27 cellular contexts compared by ENCODE assay signal in genomic region chr1:160107512-160107911, GRCh38. TPM values are rescaled to one million over a fixed set of nuclear protein-coding genes. Genes with fewer than 3 reads are reported as not detected.
"Had no signal": no experiment of that assay in that cellular context is flagged by ENCODE, and none has a peak within 500 bp of the region (broad histone marks: within the 10 kb centered on the region; RNA-seq: fewer than 3 reads in every experiment).

No MANE protein-coding gene starts in this region.

- H3K4me2 ChIP-seq: KMS-11, SK-N-SH had no signal

- FAIRE-seq: RCC 7860 had no signal

- H3K9me3 ChIP-seq: SK-N-SH had no signal

- H3K9ac ChIP-seq: KMS-11, SK-N-SH had no signal

- DNase-seq: IMR-90, Kasumi-1, MV-4-11, NCI-H1048, NCI-H1105, NCI-H1417, NCI-H1436 treated with DMSO at 0.1 percent for 48 hours, NCI-H1694, NCI-H187 treated with DMSO at 0.1 percent for 48 hours, NCI-H2029 treated with DMSO at 0.1 percent for 48 hours, NCI-H2171 treated with DMSO at 0.1 percent for 48 hours, NCI-H226, NCI-H446, NCI-H510A, NCI-H524 treated with DMSO at 0.1 percent for 48 hours, NCI-H69, NCI-H774, RPMI8226, SHP77, SK-N-SH, SW 1271, T-cell had no signal

- ATAC-seq: T-cell had no signal

- H3K27ac ChIP-seq: KMS-11 had no signal

RNA-seq across cellular contexts. Expression of gene ATP1A2, which starts 8.0 kb away (rescaled TPM):
- total RNA-seq: HT-29, M059J, SK-MEL-5 had no signal

RNA-seq across cellular contexts. Expression of gene KCNJ9, which starts 26.2 kb away (rescaled TPM):
- total RNA-seq: HT-29, IMR-90, M059J, SK-MEL-5, T-cell had no signal
- polyA plus RNA-seq: IMR-90 had no signal

RNA-seq across cellular contexts. Expression of gene KCNJ10, which starts 37.6 kb away (rescaled TPM):
- total RNA-seq: HT-29, IMR-90, M059J had no signal
- polyA plus RNA-seq: IMR-90, SK-N-SH had no signal

RNA-seq across cellular contexts. Expression of gene ATP1A4, which starts 43.9 kb away (rescaled TPM):
- total RNA-seq: HT-29, IMR-90, M059J, SK-MEL-5, T-cell had no signal
- polyA plus RNA-seq: IMR-90, SK-N-SH had no signal
